ENCODE assay signal across 8 cellular contexts in the genomic region with DNA sequence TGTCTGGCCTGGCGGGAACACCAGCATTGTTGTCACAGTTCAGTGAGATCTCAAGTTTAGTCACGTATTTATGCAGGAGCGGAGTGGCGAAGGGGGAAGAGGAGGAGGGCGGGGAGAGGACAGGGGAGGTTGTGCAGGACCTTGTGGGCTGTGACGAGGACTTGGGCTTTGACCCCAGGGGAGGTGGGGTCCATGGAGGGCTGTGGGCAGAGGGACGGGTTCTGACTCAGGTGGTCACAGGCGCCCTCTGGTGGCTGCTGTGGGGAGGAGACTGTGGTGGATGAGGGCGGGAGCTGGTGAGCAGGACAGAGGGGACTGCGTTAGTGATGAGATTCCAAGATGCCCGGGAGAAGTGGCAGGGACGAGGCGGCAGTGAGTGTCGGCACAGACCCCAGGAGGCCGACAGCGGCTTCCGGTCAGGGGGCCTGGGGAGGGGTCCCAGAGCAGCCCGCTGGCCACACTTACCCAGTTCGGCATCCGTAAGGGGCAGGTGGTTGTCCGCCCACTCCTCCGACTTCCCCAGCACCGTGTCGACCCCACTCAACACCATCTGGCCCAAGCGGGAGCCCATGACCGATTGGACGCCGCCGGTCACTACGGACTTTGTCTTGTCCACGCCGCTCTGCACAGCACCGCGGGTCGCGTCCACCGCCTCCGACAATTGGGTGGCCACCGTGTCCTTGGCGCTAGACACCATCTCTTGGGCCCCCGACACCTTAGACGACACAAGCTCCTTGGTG. TPM values are rescaled to one million over a fixed set of nuclear protein-coding genes. Genes with fewer than 3 reads are reported as not detected.
DNase-seq lines count a peak whose midpoint lies in the region; ATAC-seq and TF ChIP-seq lines count a peak whose summit lies in the region.

No MANE protein-coding gene starts in this region.

- H3K4me1 Mint-ChIP-seq in activated naive CD8-positive, alpha-beta T cell treated with anti-CD3 and anti-CD28 coated beads for 36 hours, result peaks cover 3% of the 10 kb centered on the region

- no peaks in the 10 kb centered on the region for H3K9me3 Mint-ChIP-seq in activated naive CD8-positive, alpha-beta T cell treated with anti-CD3 and anti-CD28 coated beads for 36 hours

- H3K27ac Mint-ChIP-seq in activated naive CD8-positive, alpha-beta T cell treated with anti-CD3 and anti-CD28 coated beads for 36 hours, result no peak overlapping the region

- intact Hi-C loops in left cardiac atrium (cut with DNase I), result loop anchor here (2.0 to 5.0 kb wide), 2 partner anchors 41 to 44 kb away; no protein-coding TSS in a partner anchor

- TF ChIP-seq CTCF in retinal pigment epithelial cell (conservative IDR thresholded peaks at IDR 0.05; ENCODE audit: low read depth, low read length), result peak; percentile 86

- no peak overlapping the region for H3K4me3 Mint-ChIP-seq in activated naive CD8-positive, alpha-beta T cell treated with anti-CD3 and anti-CD28 coated beads for 36 hours

- ATAC-seq in left cardiac atrium (peak; percentile 82 to 83), GM21367 (IDR thresholded peaks at IDR 0.05; ENCODE audit: unreplicated experiment) (no peak)

- no peaks in the 10 kb centered on the region for H3K27me3 Mint-ChIP-seq in activated naive CD8-positive, alpha-beta T cell treated with anti-CD3 and anti-CD28 coated beads for 36 hours

- H3K36me3 Mint-ChIP-seq in activated naive CD8-positive, alpha-beta T cell treated with anti-CD3 and anti-CD28 coated beads for 36 hours, result peaks cover 3% of the 10 kb centered on the region

- DNase-seq in COLO668 (lab: John Stamatoyannopoulos, UW; ENCODE audit: unreplicated experiment) (peak; percentile 58), HuH-7 (ENCODE audit: low spot score) (peak; percentile 78), SKM-1 (lab: John Stamatoyannopoulos, UW; ENCODE audit: unreplicated experiment) (peak; percentile 35), left cardiac atrium (peak; percentile 75), retinal pigment epithelial cell (ENCODE audit: low read depth) (no peak), NCI-H128 (lab: John Stamatoyannopoulos, UW; ENCODE audit: unreplicated experiment) (no peak)
- peak; percentile 77 for DNase-seq in activated naive CD8-positive, alpha-beta T cell treated with anti-CD3 and anti-CD28 coated beads for 36 hours

- H3K4me3 ChIP-seq in retinal pigment epithelial cell (ENCODE audit: low read length), result no peak overlapping the region

RNA-seq across cellular contexts. Expression of a gene that starts 15.7 kb away (rescaled TPM):
- 10 to 100 TPM; 14.6 to 14.7 TPM for total RNA-seq in activated naive CD8-positive, alpha-beta T cell treated with anti-CD3 and anti-CD28 coated beads for 36 hours
- total RNA-seq in left cardiac atrium, result 10 to 100 TPM; 25.3 to 35.1 TPM

RNA-seq across cellular contexts. Expression of a gene that starts 20.2 kb away (rescaled TPM):
- 10 to 100 TPM; 18.4 to 19.5 TPM for total RNA-seq in activated naive CD8-positive, alpha-beta T cell treated with anti-CD3 and anti-CD28 coated beads for 36 hours
- 1 to 10 TPM; 6.9 to 8.0 TPM for total RNA-seq in left cardiac atrium

RNA-seq across cellular contexts. Expression of a gene that starts 51.0 kb away (rescaled TPM):
- under 1 TPM in 1 of 2 experiments, not detected in 1; 0.12 TPM for total RNA-seq in activated naive CD8-positive, alpha-beta T cell treated with anti-CD3 and anti-CD28 coated beads for 36 hours
- total RNA-seq in left cardiac atrium, result under 1 TPM in 1 of 2 donors, not detected in 1; 0.18 TPM

RNA-seq across cellular contexts. Expression of a gene that starts 57.6 kb away (rescaled TPM):
- 100 to 1,000 TPM; 244 to 245 TPM for total RNA-seq in activated naive CD8-positive, alpha-beta T cell treated with anti-CD3 and anti-CD28 coated beads for 36 hours
- 1 to 10 TPM; 1.2 to 3.6 TPM for total RNA-seq in left cardiac atrium

Comparison
In these comparisons a context has a peak if more than half of its experiments do, and no peak if none do; other contexts are left out.
1. DNase-seq: peak in COLO668 (single experiment), HuH-7 (single experiment), SKM-1 (single experiment), activated naive CD8-positive, alpha-beta T cell treated with anti-CD3 and anti-CD28 coated beads for 36 hours (single experiment) and left cardiac atrium (single experiment); none in retinal pigment epithelial cell (single experiment) and NCI-H128 (single experiment).